16 cellular contexts compared by ENCODE assay signal in the genomic region with DNA sequence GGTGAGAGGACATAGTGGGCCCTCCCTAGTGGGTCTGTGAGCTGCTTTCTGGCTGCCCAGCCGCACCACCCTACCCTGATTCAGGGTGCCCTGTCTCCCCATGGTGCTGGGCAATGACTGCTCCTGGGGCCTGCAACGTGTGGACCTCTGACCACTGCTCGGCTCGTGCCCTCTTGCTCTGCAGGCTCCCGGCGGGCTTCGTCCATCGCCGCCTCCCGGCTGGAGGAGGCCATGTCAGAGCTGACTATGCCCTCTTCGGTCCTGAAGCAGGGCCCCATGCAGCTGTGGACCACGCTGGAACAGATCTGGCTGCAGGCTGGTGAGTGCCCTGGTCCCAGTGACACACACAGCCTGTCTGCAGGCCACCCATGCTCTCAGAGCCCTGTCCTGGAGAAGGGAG.
"Had no signal": no experiment of that assay in that cellular context is flagged by ENCODE, and none has a peak within 500 bp of the region (broad histone marks: within the 10 kb centered on the region; RNA-seq: fewer than 3 reads in every experiment).

No MANE protein-coding gene starts in this region.

- H3K27ac Mint-ChIP-seq: mesothelial cell of epicardium; natural killer cell treated with Interleukin-12 subunit alpha and Interleukin-12 subunit beta and Interleukin-15 and Interleukin-18, amount 100 ng/mL, for 72 hours; stimulated activated naive CD8-positive, alpha-beta T cell treated with anti-CD3 and anti-CD28 coated beads, Interleukin-15, Interleukin-2, amounts not matched to agents 100 ng/mL and 50 ng/mL, for 24 hours had no signal

- H3K27ac ChIP-seq: foreskin keratinocyte, thoracic aorta had no signal

- H3K9me3 Mint-ChIP-seq: endodermal cell; mesothelial cell of epicardium; natural killer cell treated with Interleukin-12 subunit alpha and Interleukin-12 subunit beta and Interleukin-15 and Interleukin-18, amount 100 ng/mL, for 72 hours; stimulated activated memory B cell treated with anti-CD40 and anti-IgM and Interleukin-4, amounts not matched to agents 10 μg/mL and 1 μg/mL and 100 μg/mL, for 72 hours; stimulated activated naive CD8-positive, alpha-beta T cell treated with anti-CD3 and anti-CD28 coated beads, Interleukin-15, Interleukin-2, amounts not matched to agents 100 ng/mL and 50 ng/mL, for 24 hours had no signal

- H3K9me3 ChIP-seq: thoracic aorta, transverse colon had no signal

- H3K4me3 Mint-ChIP-seq: endodermal cell; mesothelial cell of epicardium; natural killer cell treated with Interleukin-12 subunit alpha and Interleukin-12 subunit beta and Interleukin-15 and Interleukin-18, amount 100 ng/mL, for 72 hours; stimulated activated memory B cell treated with anti-CD40 and anti-IgM and Interleukin-4, amounts not matched to agents 10 μg/mL and 1 μg/mL and 100 μg/mL, for 72 hours; stimulated activated naive CD8-positive, alpha-beta T cell treated with anti-CD3 and anti-CD28 coated beads, Interleukin-15, Interleukin-2, amounts not matched to agents 100 ng/mL and 50 ng/mL, for 24 hours had no signal

- H3K36me3 ChIP-seq: transverse colon had no signal

- H3K4me3 ChIP-seq: thoracic aorta, transverse colon had no signal

- H3K4me1 ChIP-seq: foreskin keratinocyte had no signal

- H3K36me3 Mint-ChIP-seq: natural killer cell treated with Interleukin-12 subunit alpha and Interleukin-12 subunit beta and Interleukin-15 and Interleukin-18, amount 100 ng/mL, for 72 hours had no signal

- H3K27me3 Mint-ChIP-seq: natural killer cell treated with Interleukin-12 subunit alpha and Interleukin-12 subunit beta and Interleukin-15 and Interleukin-18, amount 100 ng/mL, for 72 hours; stimulated activated memory B cell treated with anti-CD40 and anti-IgM and Interleukin-4, amounts not matched to agents 10 μg/mL and 1 μg/mL and 100 μg/mL, for 72 hours; stimulated activated naive CD8-positive, alpha-beta T cell treated with anti-CD3 and anti-CD28 coated beads, Interleukin-15, Interleukin-2, amounts not matched to agents 100 ng/mL and 50 ng/mL, for 24 hours had no signal

- DNase-seq: dermis blood vessel endothelial cell; endodermal cell; erythroblast; foreskin keratinocyte; head of caudate nucleus; hypothalamus; kidney glomerular epithelial cell; mammary epithelial cell; stimulated activated CD4-positive, alpha-beta T cell treated with anti-CD3 and anti-CD28 coated beads, Interleukin-4, amount 100 ng/mL, for 1 hour; stimulated activated CD8-positive, alpha-beta memory T cell treated with anti-CD3 and anti-CD28 coated beads, Interleukin-4, amount 100 ng/mL, for 48 hours; transverse colon had no signal

- H3K27me3 ChIP-seq: foreskin keratinocyte, transverse colon had no signal
